26 cellular contexts compared by ENCODE assay signal in genomic region chr16:85788819-85789218, GRCh38.
"Had no signal": no experiment of that assay in that cellular context is flagged by ENCODE, and none has a peak within 500 bp of the region (broad histone marks: within the 10 kb centered on the region; RNA-seq: fewer than 3 reads in every experiment).

No MANE protein-coding gene starts in this region.

- H3K4me3 Mint-ChIP-seq: activated B cell treated with CpG ODN at 0.5 μM for 24 hours; activated naive CD4-positive, alpha-beta T cell treated with anti-CD3 and anti-CD28 coated beads for 36 hours; effector memory CD8-positive, alpha-beta T cell; immature natural killer cell; naive B cell; neural crest cell; T-helper 17 cell had no signal

- H3K27me3 Mint-ChIP-seq: activated B cell treated with CpG ODN at 0.5 μM for 24 hours; effector memory CD8-positive, alpha-beta T cell; naive B cell; T-helper 17 cell had no signal

- H3K4me3 ChIP-seq: coronary artery, psoas muscle, smooth muscle cell, testis, transverse colon had no signal

- H3K4me1 ChIP-seq: parathyroid adenoma, psoas muscle, testis, transverse colon had no signal

- DNase-seq: activated B cell treated with CpG ODN at 0.5 μM for 24 hours; activated CD4-positive, alpha-beta T cell treated with anti-CD3 and anti-CD28 coated beads, Interleukin-2, amount 50 U/mL, for 4 hours; activated effector memory CD4-positive, alpha-beta T cell treated with anti-CD3 and anti-CD28 coated beads, Interleukin-2, amount 50 U/mL, for 16 hours; activated naive CD4-positive, alpha-beta T cell treated with anti-CD3 and anti-CD28 coated beads for 36 hours; amniotic stem cell; brain microvascular endothelial cell; effector memory CD8-positive, alpha-beta T cell; foreskin fibroblast; head of caudate nucleus; hippocampal formation; immature natural killer cell; left colon; mammary epithelial cell; naive B cell; occipital lobe; psoas muscle; stimulated activated CD4-positive, alpha-beta T cell treated with anti-CD3 and anti-CD28 coated beads, Interleukin-2, amount 100 ng/mL, for 24 hours; stimulated activated naive CD8-positive, alpha-beta T cell treated with anti-CD3 and anti-CD28 coated beads, Interleukin-15, Interleukin-2, amounts not matched to agents 100 U/mL and 50 U/mL, for 24 hours; T-helper 17 cell; testis; transverse colon had no signal

- H3K4me2 ChIP-seq: smooth muscle cell had no signal

- H3K9me3 ChIP-seq: psoas muscle, testis, transverse colon had no signal

- H3K9me3 Mint-ChIP-seq: activated B cell treated with CpG ODN at 0.5 μM for 24 hours; effector memory CD8-positive, alpha-beta T cell; immature natural killer cell; neural crest cell had no signal

- H2AFZ ChIP-seq: parathyroid adenoma had no signal

- H3K27ac ChIP-seq: brain microvascular endothelial cell, coronary artery, parathyroid adenoma, psoas muscle, testis, transverse colon had no signal

- H3K27me3 ChIP-seq: brain microvascular endothelial cell, testis, transverse colon had no signal

- ATAC-seq: effector memory CD8-positive, alpha-beta T cell; esophagus mucosa; left colon; psoas muscle; stimulated activated naive CD8-positive, alpha-beta T cell treated with anti-CD3 and anti-CD28 coated beads, Interleukin-15, Interleukin-2, amounts not matched to agents 100 U/mL and 50 U/mL, for 24 hours; T-helper 17 cell had no signal

- H3K4me1 Mint-ChIP-seq: neural crest cell had no signal

- H3K27ac Mint-ChIP-seq: activated B cell treated with CpG ODN at 0.5 μM for 24 hours; activated naive CD4-positive, alpha-beta T cell treated with anti-CD3 and anti-CD28 coated beads for 36 hours; T-helper 17 cell had no signal

- H3K9ac ChIP-seq: parathyroid adenoma had no signal
